In the genomic region with DNA sequence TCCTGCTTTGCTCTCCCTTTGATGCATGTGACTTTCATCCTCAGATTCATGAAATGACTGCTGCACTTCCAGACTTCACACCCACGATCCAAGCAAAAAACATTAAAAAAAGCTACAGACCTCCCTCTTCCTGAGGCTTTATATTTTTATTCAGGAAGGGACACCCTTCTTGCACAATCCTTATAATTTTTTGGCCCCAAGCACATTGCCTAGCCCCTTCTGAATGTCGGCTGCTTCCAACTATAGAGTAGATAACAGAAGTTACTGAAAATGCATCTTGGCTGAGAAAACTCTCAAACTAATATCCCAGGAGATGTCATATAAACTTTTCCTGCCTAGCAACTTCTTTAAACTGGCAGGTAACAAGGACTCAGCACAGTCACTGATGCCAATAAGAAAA, we compare ENCODE assay signal across 22 cellular contexts.
DNase-seq lines count a peak whose midpoint lies in the region; ATAC-seq and TF ChIP-seq lines count a peak whose summit lies in the region.
"Had no signal": no experiment of that assay in that cellular context is flagged by ENCODE, and none has a peak within 500 bp of the region (broad histone marks: within the 10 kb centered on the region; RNA-seq: fewer than 3 reads in every experiment).

No MANE protein-coding gene starts in this region.

- no peaks in the 10 kb centered on the region for H4K20me1 ChIP-seq in HCT116 (ENCODE audit: insufficient read depth)
- H4K20me1 ChIP-seq: BLaER1 had no signal

- no peak for TF ChIP-seq CTCF in HCT116 (IDR thresholded peaks at IDR 0.05 in 2 of 3, conservative IDR thresholded peaks at IDR 0.05 in 1 of 3; ENCODE audit: borderline replicate concordance in 1 of 3, insufficient read depth in 1 of 3, low read depth in 2 of 3, low read length in 2 of 3)

- H2BK15ac ChIP-seq in mesendoderm (replicated peaks; ENCODE audit: low read depth) = no peak overlapping the region

- H3K9me2 ChIP-seq in HCT116 (ENCODE audit: insufficient read depth) = no peaks in the 10 kb centered on the region

- BruUV-seq in HCT116 (replicated peaks; lab: Mats Ljungman, UMichigan) = no TSS peak

- H3K4me2 ChIP-seq in HCT116 (ENCODE audit: low read length) (no peak overlapping the region), mesendoderm (ENCODE audit: low read length) (no peak overlapping the region)
- H3K4me2 ChIP-seq: BLaER1 had no signal

- no peaks in the 10 kb centered on the region for H3K79me1 ChIP-seq in mesendoderm (ENCODE audit: low read length)

- WGBS in mesendoderm (ENCODE audit: extremely low coverage, insufficient coverage, low lambda C conversion rate) = no CpG with 5 or more reads among the region's 2 CpGs

- H3K9ac ChIP-seq in HCT116 (ENCODE audit: low read length) (no peak overlapping the region), mesendoderm (ENCODE audit: low read length) (no peak overlapping the region)
- H3K9ac ChIP-seq: BLaER1 had no signal

- no peak overlapping the region for H3K23ac ChIP-seq in mesendoderm (ENCODE audit: low read length)

- H2AK5ac ChIP-seq in mesendoderm (ENCODE audit: low read length) = no peak overlapping the region

- H2BK120ac ChIP-seq in mesendoderm (ENCODE audit: low read depth, low read length) = no peak overlapping the region

- CTCF ChIA-PET in HCT116 (lab: Charles Lee) = no interaction called here

- POLR2A ChIA-PET in HCT116 (lab: Charles Lee) = no interaction called here

- peak overlapping the region; percentile 39 for H3K18ac ChIP-seq in mesendoderm (ENCODE audit: low read length)

- TF ChIP-seq POLR2A in HCT116 (IDR thresholded peaks at IDR 0.05; ENCODE audit: borderline replicate concordance, extremely low read depth, insufficient read depth, insufficient read length) = no peak

- H3K4me1 ChIP-seq in HCT116 (ENCODE audit: control insufficient read depth in 1 of 2, insufficient read depth in 2 of 2, low read length in 2 of 2) = no peaks in the 10 kb centered on the region
- H3K4me1 ChIP-seq in mesendoderm (ENCODE audit: control insufficient read depth, low read depth, low read length) = no peaks in the 10 kb centered on the region
- H3K4me1 ChIP-seq: BE2C, BLaER1 had no signal

- H3K27ac ChIP-seq in HCT116 (ENCODE audit: low read depth, low read length) (no peak overlapping the region), mesendoderm (ENCODE audit: low read depth, low read length) (no peak overlapping the region), caudate nucleus (ENCODE audit: low read depth, low read length) (no peak overlapping the region)
- H3K27ac ChIP-seq: BLaER1 had no signal

- RAD21 ChIA-PET in HCT116 (lab: Charles Lee; ENCODE audit: low non-redundant PET in 1 of 2, low total read pairs in 2 of 2, uncharacterized antibody in 2 of 2, unreplicated experiment in 2 of 2) = no interaction called here

- H3K36me3 ChIP-seq in HCT116 (ENCODE audit: control insufficient read depth in 1 of 2, insufficient read depth in 2 of 2, low read length in 2 of 2) (no peaks in the 10 kb centered on the region), mesendoderm (ENCODE audit: control insufficient read depth, insufficient read depth, low read length) (no peaks in the 10 kb centered on the region)
- H3K36me3 ChIP-seq: BE2C, BLaER1 had no signal

- no peak overlapping the region for H2BK5ac ChIP-seq in mesendoderm (ENCODE audit: low read length)

- H3K79me2 ChIP-seq in HCT116 (ENCODE audit: insufficient read depth, low read length) (no peaks in the 10 kb centered on the region), mesendoderm (ENCODE audit: control insufficient read depth, insufficient read depth, low read length) (no peaks in the 10 kb centered on the region)

- TF ChIP-seq RAD21 in HCT116 (IDR thresholded peaks at IDR 0.05; ENCODE audit: low read depth) = no peak

- no peak overlapping the region for H4K5ac ChIP-seq in mesendoderm (ENCODE audit: low read length)

- no peak overlapping the region for H3K56ac ChIP-seq in mesendoderm (ENCODE audit: low read length)

- DNase-seq in Right ventricle myocardium superior = no peak
- DNase-seq in cardiac septum (ENCODE audit: low spot score) = no peak
- no peak for DNase-seq in HCT116 (ENCODE audit: low read depth, low spot score)
- DNase-seq in mesendoderm = no peak
- no peak for DNase-seq in nucleus accumbens (lab: John Stamatoyannopoulos, UW)
- DNase-seq in caudate nucleus (lab: John Stamatoyannopoulos, UW) = no peak
- DNase-seq: 8988T; ACHN; BE2C; CD4-positive, alpha-beta memory T cell; CD4-positive, CD25-positive, alpha-beta regulatory T cell; CD8-positive, alpha-beta memory T cell; COR-L47; DMS 273 treated with DMSO at 0.1 percent for 48 hours; DMS153; DMS53; DMS79; DND-41; EL; GDM1 had no signal

- intact Hi-C loops in Right ventricle myocardium superior (cut with DNase I) = no loop called here
- intact Hi-C loops in cardiac septum (cut with DNase I) = no loop called here
- intact Hi-C loops in HCT116 (cut with micrococcal nuclease) = no loop called here

- H2AFZ ChIP-seq in HCT116 (ENCODE audit: low read depth, low read length, poor library complexity, severe bottlenecking) = peak overlapping the region; percentile 4

- ATAC-seq in Right ventricle myocardium superior (ENCODE audit: poor library complexity) (peak; percentile 52), HCT116 (no peak)
- ATAC-seq: GM12878 had no signal

- H3K9me3 ChIP-seq in HCT116 (ENCODE audit: control insufficient read depth in 1 of 2, insufficient read depth in 1 of 2, low read depth in 1 of 2, low read length in 2 of 2) = no peaks in the 10 kb centered on the region
- H3K9me3 ChIP-seq: BE2C, BLaER1 had no signal

- no peak overlapping the region for H4K8ac ChIP-seq in mesendoderm (ENCODE audit: low read depth, low read length)

- H3K4ac ChIP-seq in mesendoderm (ENCODE audit: low read depth, low read length) = no peak overlapping the region

- no peaks in the 10 kb centered on the region for H3K27me3 ChIP-seq in HCT116 (ENCODE audit: insufficient read depth, low read length)
- no peaks in the 10 kb centered on the region for H3K27me3 ChIP-seq in mesendoderm (ENCODE audit: insufficient read depth, low read length, poor library complexity)
- H3K27me3 ChIP-seq: BE2C, BLaER1 had no signal

- no peak overlapping the region for H3K4me3 ChIP-seq in HCT116 (replicated peaks in 1 of 2; ENCODE audit: low read depth in 1 of 2, low read length in 2 of 2)
- no peak overlapping the region for H3K4me3 ChIP-seq in mesendoderm (ENCODE audit: low read length)
- H3K4me3 ChIP-seq: BLaER1, GM12878 had no signal

TF ChIP-seq in HCT116, 20 proteins besides CTCF, POLR2A, EP300 and RAD21:
- TF ChIP-seq EZH2 (IDR thresholded peaks at IDR 0.05) = no peak
- no peak for TF ChIP-seq JUND (IDR thresholded peaks at IDR 0.05)
- TF ChIP-seq SIN3A (IDR thresholded peaks at IDR 0.05; ENCODE audit: low read depth) = no peak
- TF ChIP-seq EZH2phosphoT487 (IDR thresholded peaks at IDR 0.05; ENCODE audit: borderline replicate concordance) = no peak
- TF ChIP-seq REST (IDR thresholded peaks at IDR 0.05; ENCODE audit: low read depth) = no peak
- TF ChIP-seq, protein P1, sequence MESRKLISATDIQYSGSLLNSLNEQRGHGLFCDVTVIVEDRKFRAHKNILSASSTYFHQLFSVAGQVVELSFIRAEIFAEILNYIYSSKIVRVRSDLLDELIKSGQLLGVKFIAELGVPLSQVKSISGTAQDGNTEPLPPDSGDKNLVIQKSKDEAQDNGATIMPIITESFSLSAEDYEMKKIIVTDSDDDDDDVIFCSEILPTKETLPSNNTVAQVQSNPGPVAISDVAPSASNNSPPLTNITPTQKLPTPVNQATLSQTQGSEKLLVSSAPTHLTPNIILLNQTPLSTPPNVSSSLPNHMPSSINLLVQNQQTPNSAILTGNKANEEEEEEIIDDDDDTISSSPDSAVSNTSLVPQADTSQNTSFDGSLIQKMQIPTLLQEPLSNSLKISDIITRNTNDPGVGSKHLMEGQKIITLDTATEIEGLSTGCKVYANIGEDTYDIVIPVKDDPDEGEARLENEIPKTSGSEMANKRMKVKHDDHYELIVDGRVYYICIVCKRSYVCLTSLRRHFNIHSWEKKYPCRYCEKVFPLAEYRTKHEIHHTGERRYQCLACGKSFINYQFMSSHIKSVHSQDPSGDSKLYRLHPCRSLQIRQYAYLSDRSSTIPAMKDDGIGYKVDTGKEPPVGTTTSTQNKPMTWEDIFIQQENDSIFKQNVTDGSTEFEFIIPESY (IDR thresholded peaks at IDR 0.05; ENCODE audit: extremely low read depth, insufficient replicate concordance, low read length) = no peak
- TF ChIP-seq ZFX (IDR thresholded peaks at IDR 0.05) = no peak
- no peak for TF ChIP-seq POLR2AphosphoS5 (IDR thresholded peaks at IDR 0.05; ENCODE audit: low read depth, low read length)
